In the genomic region with DNA sequence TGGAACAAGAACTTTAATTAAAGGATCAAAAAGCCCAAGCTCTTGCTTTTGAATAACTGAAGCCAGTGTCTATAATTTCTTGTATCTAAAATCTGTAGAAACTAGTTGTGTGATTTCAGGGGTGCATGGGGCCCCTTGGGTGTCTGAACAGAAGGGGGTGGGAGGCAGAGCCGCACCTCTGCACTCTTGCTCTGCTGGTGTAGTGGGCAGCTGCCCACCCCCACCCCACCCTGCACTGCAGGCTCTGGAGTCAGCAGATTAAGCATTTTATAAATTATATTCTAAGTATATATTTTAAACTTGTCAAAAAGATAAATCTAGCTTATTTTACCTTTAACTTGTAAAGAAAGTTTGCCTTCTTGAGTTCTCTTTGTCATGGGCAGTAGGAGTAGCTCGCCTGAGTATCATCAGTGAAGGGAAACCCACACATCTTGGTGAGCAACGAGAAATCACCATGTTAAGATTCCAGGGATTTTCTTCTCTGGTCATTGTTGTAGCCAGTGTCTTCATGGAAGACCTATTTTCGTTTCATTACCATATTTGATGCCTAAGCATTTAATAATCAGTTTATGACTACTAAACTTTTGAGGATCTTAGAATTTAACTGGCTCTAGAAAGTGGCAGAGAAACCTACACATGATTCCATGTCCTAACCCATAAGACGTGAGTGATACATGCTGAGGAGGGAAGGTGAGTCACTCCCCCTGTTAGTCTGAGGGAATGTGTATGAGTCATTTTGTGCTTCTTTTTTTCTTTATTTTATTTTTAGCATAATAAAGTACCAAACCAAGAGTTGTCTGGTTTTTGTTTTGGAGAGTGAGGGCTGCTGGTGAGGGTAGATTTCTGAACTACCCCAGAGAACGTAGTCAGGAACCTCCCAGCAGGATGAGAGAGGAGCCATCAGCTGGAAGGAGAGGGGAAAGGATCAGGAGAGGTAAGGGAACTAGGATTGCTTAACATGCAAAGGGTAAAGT, we compare ENCODE assay signal across 9 cellular contexts. TPM values are rescaled to one million over a fixed set of nuclear protein-coding genes. Genes with fewer than 3 reads are reported as not detected.
DNase-seq lines count a peak whose midpoint lies in the region; ATAC-seq and TF ChIP-seq lines count a peak whose summit lies in the region.
"Had no signal": no experiment of that assay in that cellular context is flagged by ENCODE, and none has a peak within 500 bp of the region (broad histone marks: within the 10 kb centered on the region; RNA-seq: fewer than 3 reads in every experiment).

No MANE protein-coding gene starts in this region.

- no peaks in the 10 kb centered on the region for H3K9me3 ChIP-seq in osteoblast (ENCODE audit: low read depth, low read length)

- peaks cover 33% of the 10 kb centered on the region for H3K4me1 ChIP-seq in osteoblast (ENCODE audit: insufficient read depth, low read length)

- DNase-seq in ELR (ENCODE audit: low read depth) (peak; percentile 96), amniotic stem cell (lab: John Stamatoyannopoulos, UW) (peak; percentile 75), osteoblast (ENCODE audit: insufficient read length, low spot score, missing footprints) (peak; percentile 93), GM19240 (ENCODE audit: insufficient read length, low spot score) (no peak), NCI-H1417 (lab: John Stamatoyannopoulos, UW) (no peak), amygdala (lab: John Stamatoyannopoulos, UW) (no peak)

- H3K27me3 Mint-ChIP-seq in IgD-negative memory B cell = peaks cover 1% of the 10 kb centered on the region

- H3K36me3 ChIP-seq in osteoblast (ENCODE audit: insufficient read depth, low read length) = no peaks in the 10 kb centered on the region

- H4K20me1 ChIP-seq in osteoblast (ENCODE audit: insufficient read depth, low read length) = no peaks in the 10 kb centered on the region

- H3K27ac Mint-ChIP-seq in IgD-negative memory B cell = peak overlapping the region in 2 of 3 donors; percentile 33 to 36

- H3K27ac ChIP-seq in osteoblast (ENCODE audit: low read depth, low read length) = peak overlapping the region; percentile 73

- H3K4me1 Mint-ChIP-seq in IgD-negative memory B cell = peaks cover 31 to 32% (median 32%) of the 10 kb centered on the region in 3 donors

- H3K27me3 ChIP-seq in osteoblast (ENCODE audit: insufficient read depth, low read length) = no peaks in the 10 kb centered on the region

- no peaks in the 10 kb centered on the region for H3K36me3 Mint-ChIP-seq in IgD-negative memory B cell

- H3K79me2 ChIP-seq in osteoblast (ENCODE audit: insufficient read depth, low read length) = no peaks in the 10 kb centered on the region

- H2AFZ ChIP-seq in osteoblast (ENCODE audit: low read length) = peak overlapping the region; percentile 69

- peak overlapping the region; percentile 16 for H3K4me3 ChIP-seq in osteoblast (ENCODE audit: insufficient read depth, low read length)

- ATAC-seq in GM21529 (IDR thresholded peaks at IDR 0.05; ENCODE audit: unreplicated experiment) = peak; percentile 76

- H3K4me3 Mint-ChIP-seq in IgD-negative memory B cell = peak overlapping the region in 2 of 4 donors; percentile 70 to 86

- peaks cover 0 to 2% (median 0%) of the 10 kb centered on the region in 3 donors for H3K9me3 Mint-ChIP-seq in IgD-negative memory B cell

- no peak for TF ChIP-seq CTCF in osteoblast (IDR thresholded peaks at IDR 0.05; ENCODE audit: extremely low read depth, low read depth, low read length)

- H3K4me2 ChIP-seq in osteoblast (ENCODE audit: insufficient read depth, low read length) = peak overlapping the region; percentile 71

RNA-seq across cellular contexts. Expression of gene UBE2L5, which starts 7.7 kb away (rescaled TPM):
- polyA plus RNA-seq in IgD-negative memory B cell = not detected
- 0.59 TPM in 1 of 2 replicates, not detected in the other for total RNA-seq in osteoblast
- total RNA-seq: mononuclear cell had no signal

RNA-seq across cellular contexts. Expression of gene HMGB1, which starts 35.7 kb away (rescaled TPM):
- 580 TPM for polyA plus RNA-seq in IgD-negative memory B cell
- 65.1 and 71.7 TPM in 2 replicates for total RNA-seq in osteoblast

Comparison
In these comparisons a context has a peak if more than half of its experiments do, and no peak if none do; other contexts are left out.
1. DNase-seq: peak in ELR (single experiment), amniotic stem cell (single experiment) and osteoblast (single experiment); none in GM19240 (single experiment), NCI-H1417 (0 of 3) and amygdala (0 of 56).